8 cellular contexts compared by ENCODE assay signal in the genomic region with DNA sequence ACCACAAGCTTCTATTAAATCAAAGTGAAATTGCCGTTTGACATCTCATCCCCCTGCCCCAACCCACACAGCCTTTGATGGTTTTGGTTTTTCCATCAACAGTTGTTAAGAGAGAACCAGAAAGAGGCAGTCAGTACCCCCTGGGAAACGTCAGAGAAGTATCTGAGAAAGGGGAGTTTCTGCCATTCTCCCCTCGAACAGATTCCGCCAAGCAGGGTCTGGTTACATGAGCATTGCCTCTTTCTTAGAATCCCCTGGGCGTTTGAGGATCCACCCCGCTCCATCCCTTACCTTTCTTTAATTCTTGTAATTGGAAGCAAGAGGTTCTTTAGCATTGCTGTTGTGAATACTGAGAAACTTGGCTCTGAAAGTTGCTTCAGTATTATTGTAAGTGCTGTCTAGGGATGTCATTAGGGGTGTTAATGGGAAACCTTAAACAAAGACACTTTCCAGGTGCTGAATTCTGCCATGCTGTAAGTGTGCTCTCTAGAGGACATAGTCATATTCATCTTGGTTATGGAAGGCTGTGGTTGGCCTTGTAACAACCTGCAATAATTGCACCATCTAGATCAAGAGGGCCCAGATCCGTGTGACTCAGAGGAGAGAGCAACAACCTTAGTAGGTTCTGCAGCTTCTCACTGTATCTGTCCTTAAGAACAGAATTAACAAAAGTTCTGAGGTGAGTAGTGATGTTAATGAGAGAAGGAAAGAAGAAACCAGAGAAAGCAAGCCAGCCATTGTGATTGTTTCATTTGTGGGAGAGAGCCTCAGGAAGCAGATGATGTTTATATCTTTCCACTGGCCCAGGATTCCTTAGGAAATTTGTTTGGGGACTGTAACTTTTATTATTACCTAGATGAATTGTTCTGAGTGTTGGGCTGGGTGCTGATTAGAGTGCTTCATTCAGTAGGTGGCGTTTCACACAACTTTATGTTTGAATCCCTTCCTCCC. TPM values are rescaled to one million over a fixed set of nuclear protein-coding genes. Genes with fewer than 3 reads are reported as not detected.
DNase-seq lines count a peak whose midpoint lies in the region; ATAC-seq and TF ChIP-seq lines count a peak whose summit lies in the region.

No MANE protein-coding gene starts in this region.

- TF ChIP-seq CTCF in psoas muscle (IDR thresholded peaks at IDR 0.05) (no peak), tibial artery (IDR thresholded peaks at IDR 0.05) (no peak)

- DNase-seq in SKM-1 treated with dmso at 0.1 percent for 144 hours (lab: John Stamatoyannopoulos, UW; ENCODE audit: unreplicated experiment) (peak; percentile 30), psoas muscle (no peak), COLO668 (lab: John Stamatoyannopoulos, UW; ENCODE audit: unreplicated experiment) (no peak), tibial artery (no peak)

- H3K27ac ChIP-seq in BLaER1: peak overlapping the region; percentile 24
- H3K27ac ChIP-seq in duodenal mucosa (ENCODE audit: low read depth, low read length): no peak overlapping the region
- peak overlapping the region; percentile 62 for H3K27ac ChIP-seq in psoas muscle
- no peak overlapping the region for H3K27ac ChIP-seq in tibial artery

- WGBS in psoas muscle, 3 donors: 44 to 62% (median 46%) methylated on average over 8 of the region's 8 CpGs

- ATAC-seq in HG02642 (IDR thresholded peaks at IDR 0.05; ENCODE audit: poor library complexity, unreplicated experiment) (peak; percentile 41), psoas muscle (peak; percentile 90 to 98 (median 96)), HG03460 (IDR thresholded peaks at IDR 0.05; ENCODE audit: unreplicated experiment) (no peak)

- H3K9me3 ChIP-seq in BLaER1: no peaks in the 10 kb centered on the region
- no peaks in the 10 kb centered on the region for H3K9me3 ChIP-seq in duodenal mucosa (ENCODE audit: control insufficient read depth in 1 of 2, low read length in 2 of 2)
- no peaks in the 10 kb centered on the region for H3K9me3 ChIP-seq in psoas muscle
- H3K9me3 ChIP-seq in tibial artery: no peaks in the 10 kb centered on the region

- H3K4me3 ChIP-seq in BLaER1 (no peak overlapping the region), duodenal mucosa (ENCODE audit: low read depth in 1 of 2, low read length in 2 of 2) (peak overlapping the region; percentile 7 to 24), psoas muscle (no peak overlapping the region), tibial artery (no peak overlapping the region)

- H3K36me3 ChIP-seq in BLaER1 (peaks cover 67% of the 10 kb centered on the region), duodenal mucosa (ENCODE audit: control insufficient read depth in 1 of 2, insufficient read depth in 2 of 2, low read length in 2 of 2) (peaks cover 24 to 38% of the 10 kb centered on the region in 2 donors), psoas muscle (ENCODE audit: insufficient read depth in 1 of 2, low read depth in 1 of 2) (peaks cover 10 to 36% of the 10 kb centered on the region in 2 donors), tibial artery (peaks cover 18 to 29% (median 27%) of the 10 kb centered on the region in 3 donors)

- peaks cover 100% of the 10 kb centered on the region for H4K20me1 ChIP-seq in BLaER1

- peak overlapping the region; percentile 73 for H3K4me2 ChIP-seq in BLaER1

- H3K9ac ChIP-seq in BLaER1: peak overlapping the region; percentile 23; the same call in 1 of the 2 replicates
- H3K9ac ChIP-seq in duodenal mucosa (ENCODE audit: low read depth in 1 of 2, low read length in 2 of 2): no peak overlapping the region

- intact Hi-C loops in psoas muscle (cut with DNase I) (no loop called here), tibial artery (cut with DNase I; ENCODE audit: low total_unique reads) (no loop called here)

- peaks cover 44% of the 10 kb centered on the region for H3K4me1 ChIP-seq in BLaER1
- peaks cover 25 to 38% of the 10 kb centered on the region in 2 donors for H3K4me1 ChIP-seq in duodenal mucosa (ENCODE audit: control insufficient read depth in 1 of 2, insufficient read depth in 2 of 2, low read length in 2 of 2)
- H3K4me1 ChIP-seq in psoas muscle: peaks cover 75% of the 10 kb centered on the region
- H3K4me1 ChIP-seq in tibial artery: peaks cover 0 to 88% (median 50%) of the 10 kb centered on the region in 4 donors

- no peaks in the 10 kb centered on the region for H3K27me3 ChIP-seq in BLaER1
- H3K27me3 ChIP-seq in duodenal mucosa (ENCODE audit: control insufficient read depth in 1 of 2, insufficient read depth in 2 of 2, low read length in 2 of 2): no peaks in the 10 kb centered on the region
- no peaks in the 10 kb centered on the region for H3K27me3 ChIP-seq in psoas muscle (ENCODE audit: insufficient read depth in 3 of 3, low read length in 2 of 3)
- no peaks in the 10 kb centered on the region for H3K27me3 ChIP-seq in tibial artery

RNA-seq across cellular contexts. Expression of a gene that starts 8.9 kb away (rescaled TPM):
- total RNA-seq in psoas muscle: 100 to 1,000 TPM; 171 to 256 (median 241) TPM
- polyA plus RNA-seq in psoas muscle: 100 to 1,000 TPM; 164 to 317 (median 250) TPM

RNA-seq across cellular contexts. Expression of a gene that starts 43.1 kb away (rescaled TPM):
- 10 to 100 TPM in 1 of 4 donors, 1 to 10 TPM in 3; 5.5 to 11.3 (median 7.8) TPM for total RNA-seq in psoas muscle
- polyA plus RNA-seq in psoas muscle: 1 to 10 TPM; 1.5 to 3.2 (median 1.8) TPM

Comparison
In these comparisons a context has a peak if more than half of its experiments do, and no peak if none do; other contexts are left out.
1. H3K27ac ChIP-seq: peak in BLaER1 (single experiment) and psoas muscle (single experiment); none in duodenal mucosa (single experiment) and tibial artery (0 of 2).
2. H3K4me3 ChIP-seq: peak in duodenal mucosa (2 of 2); none in BLaER1 (single experiment), psoas muscle (single experiment) and tibial artery (0 of 2).